In genomic region chr6:22925920-22926587, GRCh38 we compare ENCODE assay signal across 14 cellular contexts.
DNase-seq lines count a peak whose midpoint lies in the region; ATAC-seq and TF ChIP-seq lines count a peak whose summit lies in the region.
"Had no signal": no experiment of that assay in that cellular context is flagged by ENCODE, and none has a peak within 500 bp of the region (broad histone marks: within the 10 kb centered on the region; RNA-seq: fewer than 3 reads in every experiment).

No MANE protein-coding gene starts in this region.

- H3K4me3 ChIP-seq in AG10803 (ENCODE audit: low read length) (no peak overlapping the region), GM23248 (no peak overlapping the region)
- H3K4me3 ChIP-seq: SK-N-MC had no signal

- H4K20me1 ChIP-seq in GM23248 (ENCODE audit: insufficient read depth): no peaks in the 10 kb centered on the region

- in situ Hi-C loops in GM23248 (cut with MboI): no loop called here

- no peaks in the 10 kb centered on the region for H3K79me2 ChIP-seq in GM23248 (ENCODE audit: insufficient read depth)

- TF ChIP-seq CTCF in AG10803 (conservative IDR thresholded peaks at IDR 0.05; ENCODE audit: low read length): no peak
- no peak for TF ChIP-seq CTCF in brain (conservative IDR thresholded peaks at IDR 0.05)
- no peak for TF ChIP-seq CTCF in nephron (IDR thresholded peaks at IDR 0.05; ENCODE audit: unreplicated experiment in 3 of 3)

- H3K9me3 Mint-ChIP-seq in brain: no peaks in the 10 kb centered on the region
- no peaks in the 10 kb centered on the region for H3K9me3 Mint-ChIP-seq in nephron
- H3K9me3 Mint-ChIP-seq: CD4-positive, alpha-beta memory T cell had no signal

- ATAC-seq in HG02623 (IDR thresholded peaks at IDR 0.05; ENCODE audit: unreplicated experiment): no peak
- ATAC-seq: PC-3 had no signal

- DNase-seq in AG10803 (ENCODE audit: low read depth) (peak; percentile 34), GM23248 (peak; percentile 22), GOT3 (lab: John Stamatoyannopoulos, UW) (no peak), NCI-H1694 (lab: John Stamatoyannopoulos, UW) (no peak), inferior parietal cortex (ENCODE audit: extremely low spot score) (no peak)
- DNase-seq: CD4-positive, alpha-beta memory T cell; Karpas-422; NCI-H2081 treated with DMSO at 0.1 percent for 48 hours; NCI-H226; PC-3 had no signal

- H3F3A ChIP-seq in GM23248 (ENCODE audit: insufficient read depth): peaks cover 10% of the 10 kb centered on the region; the same call in 1 of the 2 replicates

- no peak overlapping the region for H3K27ac ChIP-seq in GM23248

- H3K27me3 Mint-ChIP-seq in brain (no peaks in the 10 kb centered on the region), nephron (ENCODE audit: low read depth) (no peaks in the 10 kb centered on the region)
- H3K27me3 Mint-ChIP-seq: CD4-positive, alpha-beta memory T cell had no signal

- H3K4me3 Mint-ChIP-seq in brain: no peak overlapping the region
- no peak overlapping the region for H3K4me3 Mint-ChIP-seq in nephron
- H3K4me3 Mint-ChIP-seq: CD4-positive, alpha-beta memory T cell had no signal

- no peaks in the 10 kb centered on the region for H3K9me2 ChIP-seq in GM23248 (ENCODE audit: insufficient read depth)

- no peaks in the 10 kb centered on the region for H3K9me3 ChIP-seq in GM23248 (ENCODE audit: low read depth)

- peaks cover 19% of the 10 kb centered on the region for H3K4me1 ChIP-seq in GM23248 (ENCODE audit: insufficient read depth)

- H3K4me1 Mint-ChIP-seq in brain: peaks cover 74% of the 10 kb centered on the region
- peaks cover 41% of the 10 kb centered on the region for H3K4me1 Mint-ChIP-seq in nephron
- H3K4me1 Mint-ChIP-seq: CD4-positive, alpha-beta memory T cell had no signal

- H2AFZ ChIP-seq in GM23248: no peak overlapping the region

- H3K36me3 ChIP-seq in GM23248 (ENCODE audit: low read depth): no peaks in the 10 kb centered on the region

- peak overlapping the region in 4 of 5 experiments; percentile 36 to 89 (median 66) for H3K27ac Mint-ChIP-seq in brain
- H3K27ac Mint-ChIP-seq in nephron: peak overlapping the region; percentile 73 to 83 (median 81)
- H3K27ac Mint-ChIP-seq: CD4-positive, alpha-beta memory T cell had no signal

- H3K4me2 ChIP-seq in GM23248 (ENCODE audit: unreplicated experiment): no peak overlapping the region

- H3K9ac ChIP-seq in GM23248: no peak overlapping the region

- 18 to 20% methylated on average over 3 of the region's 3 CpGs for WGBS in GM23248 (ENCODE audit: low coverage in 1 of 2, low lambda C conversion rate in 2 of 2, missing lambda C conversion rate in 2 of 2), 2 experiments

- H3K36me3 Mint-ChIP-seq in brain (no peaks in the 10 kb centered on the region), nephron (ENCODE audit: low read depth) (no peaks in the 10 kb centered on the region)
- H3K36me3 Mint-ChIP-seq: CD4-positive, alpha-beta memory T cell had no signal

- H3K27me3 ChIP-seq in GM23248 (replicated peaks; ENCODE audit: insufficient read depth): no peaks in the 10 kb centered on the region

Comparison
In these comparisons a context has a peak if more than half of its experiments do, and no peak if none do; other contexts are left out.
1. DNase-seq: peak in AG10803 (single experiment) and GM23248 (single experiment); none in GOT3 (single experiment), NCI-H1694 (single experiment) and inferior parietal cortex (single experiment).